Comparison of ENCODE assay signal across 8 cellular contexts in genomic region chr22:45435544-45436139, GRCh38. TPM values are rescaled to one million over a fixed set of nuclear protein-coding genes. Genes with fewer than 3 reads are reported as not detected.
A peak's percentile ranks its signal among the peaks of the same experiment; 100 is the strongest.
DNase-seq lines count a peak whose midpoint lies in the region; ATAC-seq and TF ChIP-seq lines count a peak whose summit lies in the region.

No MANE protein-coding gene starts in this region.

- TF ChIP-seq POLR2A in adrenal gland (IDR thresholded peaks at IDR 0.05), result no peak
- TF ChIP-seq POLR2A in transverse colon (IDR thresholded peaks at IDR 0.05), result no peak

- POLR2A ChIA-PET in T-cell (lab: Charles Lee), result no interaction called here

- no peaks in the 10 kb centered on the region for H3K36me3 Mint-ChIP-seq in T-cell

- intact Hi-C loops in adrenal gland (cut with DNase I), result loop anchor here in 1 of 2 donors (2.0 to 10.0 kb wide), 2 partner anchors 165 to 331 kb away; no protein-coding TSS in a partner anchor
- intact Hi-C loops in heart right ventricle (cut with DNase I), result loop anchor here (1.0 to 10.0 kb wide), 9 partner anchors 111 to 331 kb away; no protein-coding TSS in a partner anchor
- intact Hi-C loops in posterior cingulate gyrus (cut with DNase I), result loop anchor here (1.0 kb wide), 1 partner anchor 166 kb away; no protein-coding TSS in a partner anchor
- intact Hi-C loops in transverse colon (cut with DNase I; ENCODE audit: low total_unique reads), result loop anchor here (1.0 kb wide), 1 partner anchor 167 kb away; no protein-coding TSS in a partner anchor

- peak overlapping the region in 1 of 3 donors; percentile 57 for H3K4me3 Mint-ChIP-seq in T-cell

- H3K27ac Mint-ChIP-seq in T-cell, result peak overlapping the region in 1 of 2 donors; percentile 16

- H3K4me1 ChIP-seq in adrenal gland (replicated peaks in 1 of 2), result peaks cover 0 to 5% of the 10 kb centered on the region in 2 donors
- peaks cover 0 to 14% (median 8%) of the 10 kb centered on the region in 9 donors for H3K4me1 ChIP-seq in heart right ventricle
- H3K4me1 ChIP-seq in transverse colon, result peaks cover 5 to 10% (median 5%) of the 10 kb centered on the region in 4 donors

- CTCF ChIA-PET in T-cell (lab: Charles Lee), result no interaction called here

- peak; percentile 83 to 97 (median 95) for ATAC-seq in T-cell (replicated peaks in 1 of 4)
- peak; percentile 90 to 97 (median 94) for ATAC-seq in heart right ventricle
- ATAC-seq in HG03565 (IDR thresholded peaks at IDR 0.05; ENCODE audit: unreplicated experiment), result no peak

- H3K9me3 ChIP-seq in adrenal gland (replicated peaks in 1 of 3) (no peaks in the 10 kb centered on the region), heart right ventricle (no peaks in the 10 kb centered on the region), transverse colon (no peaks in the 10 kb centered on the region)

- 2 to 5% (median 3%) methylated on average over 19 to 20 of the region's 20 CpGs for WGBS in adrenal gland, 4 donors
- WGBS in heart right ventricle, 2 donors, result 5% methylated on average over 20 of the region's 20 CpGs
- WGBS in transverse colon (ENCODE audit: low coverage in 1 of 2), 2 donors, result 6 to 13% methylated on average over 10 to 20 of the region's 20 CpGs

- H3K27ac ChIP-seq in adrenal gland, result peak overlapping the region in 2 of 5 donors; percentile 51 to 69
- H3K27ac ChIP-seq in heart right ventricle, result peak overlapping the region in 8 of 10 donors; percentile 15 to 78 (median 60)
- H3K27ac ChIP-seq in transverse colon, result peak overlapping the region; percentile 45 to 64 (median 58)

- no peak for TF ChIP-seq EP300 in transverse colon (IDR thresholded peaks at IDR 0.05; ENCODE audit: low read depth)

- TF ChIP-seq CTCF in adrenal gland (IDR thresholded peaks at IDR 0.05) (peak; percentile 95 to 98 (median 98)), heart right ventricle (IDR thresholded peaks at IDR 0.05) (peak; percentile 93 to 99 (median 96)), transverse colon (IDR thresholded peaks at IDR 0.05) (peak; percentile 95 to 99 (median 98))

- H3K9me3 Mint-ChIP-seq in T-cell, result no peaks in the 10 kb centered on the region

- H3K27me3 ChIP-seq in adrenal gland (peaks cover 4% of the 10 kb centered on the region), heart right ventricle (peaks cover 0 to 9% (median 0%) of the 10 kb centered on the region in 7 donors), transverse colon (no peaks in the 10 kb centered on the region)

- H3K36me3 ChIP-seq in adrenal gland (replicated peaks in 1 of 2) (no peaks in the 10 kb centered on the region), heart right ventricle (no peaks in the 10 kb centered on the region), transverse colon (no peaks in the 10 kb centered on the region)

- no peak overlapping the region for H3K4me3 ChIP-seq in adrenal gland
- H3K4me3 ChIP-seq in heart right ventricle, result peak overlapping the region in 5 of 10 donors; percentile 18 to 35 (median 31)
- H3K4me3 ChIP-seq in transverse colon, result no peak overlapping the region

- peaks cover 12 to 17% (median 12%) of the 10 kb centered on the region in 3 donors for H3K4me1 Mint-ChIP-seq in T-cell

- DNase-seq in GM04503 (ENCODE audit: low read depth) (peak; percentile 48), NCI-H1105 (lab: John Stamatoyannopoulos, UW) (peak; percentile 70), T-cell (peak; percentile 48 to 84 (median 72)), adrenal gland (peak; percentile 84 to 96 (median 91)), heart right ventricle (peak; percentile 87 to 89), posterior cingulate gyrus (peak; percentile 64 to 97 (median 85)), transverse colon (peak; percentile 93)

- H3K27me3 Mint-ChIP-seq in T-cell, result peaks cover 0 to 2% of the 10 kb centered on the region in 2 donors

- in situ Hi-C loops in transverse colon (cut with MboI; ENCODE audit: low pct_ligation_motif_present in 1 of 4, low pct_unique_long_range_greater_than_20kb in 1 of 4, low sequenced_read_pairs in 3 of 4), result loop anchor here in 2 of 4 donors (5.0 to 10.0 kb wide), 2 partner anchors 168 to 171 kb away; no protein-coding TSS in a partner anchor

RNA-seq across cellular contexts. Expression of gene RIBC2, which starts 22.1 kb away (rescaled TPM):
- total RNA-seq in T-cell (under 1 TPM in 3 of 5 donors, not detected in 2; 0.61 to 0.89 (median 0.78) TPM), adrenal gland (1 to 10 TPM in 1 of 8 donors, under 1 TPM in 5, not detected in 2; 0.14 to 1.3 (median 0.33) TPM), heart right ventricle (1 to 10 TPM in 1 of 10 donors, under 1 TPM in 1, not detected in 8; 0.20 to 1.2 TPM), transverse colon (not detected)
- polyA plus RNA-seq in adrenal gland (under 1 TPM; 0.16 to 0.64 (median 0.24) TPM), heart right ventricle (under 1 TPM in 1 of 2 donors, not detected in 1; 0.06 TPM)

RNA-seq across cellular contexts. Expression of gene SMC1B, which starts 22.2 kb away (rescaled TPM):
- under 1 TPM in 3 of 5 donors, not detected in 2; 0.06 to 0.12 (median 0.06) TPM for total RNA-seq in T-cell
- total RNA-seq in adrenal gland, result not detected
- polyA plus RNA-seq in adrenal gland, result not detected
- total RNA-seq in heart right ventricle, result under 1 TPM in 1 of 10 donors, not detected in 9; 0.05 TPM
- not detected for polyA plus RNA-seq in heart right ventricle
- not detected for total RNA-seq in transverse colon
